Comparison of ENCODE assay signal across 35 cellular contexts in the genomic region with DNA sequence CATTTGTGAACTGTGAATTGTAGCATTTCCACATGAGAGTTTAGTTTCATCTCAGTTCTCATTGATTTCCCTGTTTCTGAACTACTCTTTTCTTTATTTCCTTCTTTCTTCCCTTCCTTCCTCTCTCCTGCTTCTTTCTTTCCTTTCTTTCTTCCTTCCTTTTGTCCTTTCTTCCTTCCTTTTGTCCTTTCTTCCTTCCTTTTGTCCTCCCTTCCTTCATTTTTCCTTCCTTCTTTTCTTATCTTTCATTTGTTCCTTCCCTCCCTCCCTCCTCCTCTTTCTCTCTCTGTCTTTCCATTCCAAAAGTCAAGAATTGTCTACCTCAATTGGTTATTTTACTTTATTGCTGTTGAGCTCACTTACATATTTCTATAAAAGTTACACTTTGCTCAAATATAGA.
"Had no signal": no experiment of that assay in that cellular context is flagged by ENCODE, and none has a peak within 500 bp of the region (broad histone marks: within the 10 kb centered on the region; RNA-seq: fewer than 3 reads in every experiment).

No MANE protein-coding gene starts in this region.

- H3K27me3 ChIP-seq: MG63 had no signal

- H3K4me3 ChIP-seq: MG63 had no signal

- DNase-seq: Kasumi-1, MG63, MM.1S, MV-4-11, NCI-H1048, NCI-H1092, NCI-H1092 treated with DMSO at 0.1 percent for 48 hours, NCI-H1105, NCI-H1105 treated with DMSO at 0.1 percent for 48 hours, NCI-H1417, NCI-H1417 treated with DMSO at 0.1 percent for 48 hours, NCI-H1436, NCI-H1436 treated with DMSO at 0.1 percent for 48 hours, NCI-H146, NCI-H1694, NCI-H1694 treated with DMSO at 0.1 percent for 48 hours, NCI-H187, NCI-H187 treated with DMSO at 0.1 percent for 48 hours, NCI-H1930, NCI-H2029, NCI-H2029 treated with DMSO at 0.1 percent for 48 hours, NCI-H2081, NCI-H2081 treated with DMSO at 0.1 percent for 48 hours, NCI-H2107, NCI-H2171, NCI-H2171 treated with DMSO at 0.1 percent for 48 hours, NCI-H2227 treated with DMSO at 0.1 percent for 48 hours, NCI-H226, NCI-H345, NCI-H446, NCI-H446 treated with DMSO at 0.1 percent for 48 hours, NCI-H510A, NCI-H510A treated with DMSO at 0.1 percent for 48 hours, NCI-H524 treated with DMSO at 0.1 percent for 48 hours, NCI-H526 had no signal

- H3K9me3 ChIP-seq: MG63 had no signal

- H3K36me3 ChIP-seq: MG63 had no signal
